ENCODE assay signal across 10 cellular contexts in the genomic region with DNA sequence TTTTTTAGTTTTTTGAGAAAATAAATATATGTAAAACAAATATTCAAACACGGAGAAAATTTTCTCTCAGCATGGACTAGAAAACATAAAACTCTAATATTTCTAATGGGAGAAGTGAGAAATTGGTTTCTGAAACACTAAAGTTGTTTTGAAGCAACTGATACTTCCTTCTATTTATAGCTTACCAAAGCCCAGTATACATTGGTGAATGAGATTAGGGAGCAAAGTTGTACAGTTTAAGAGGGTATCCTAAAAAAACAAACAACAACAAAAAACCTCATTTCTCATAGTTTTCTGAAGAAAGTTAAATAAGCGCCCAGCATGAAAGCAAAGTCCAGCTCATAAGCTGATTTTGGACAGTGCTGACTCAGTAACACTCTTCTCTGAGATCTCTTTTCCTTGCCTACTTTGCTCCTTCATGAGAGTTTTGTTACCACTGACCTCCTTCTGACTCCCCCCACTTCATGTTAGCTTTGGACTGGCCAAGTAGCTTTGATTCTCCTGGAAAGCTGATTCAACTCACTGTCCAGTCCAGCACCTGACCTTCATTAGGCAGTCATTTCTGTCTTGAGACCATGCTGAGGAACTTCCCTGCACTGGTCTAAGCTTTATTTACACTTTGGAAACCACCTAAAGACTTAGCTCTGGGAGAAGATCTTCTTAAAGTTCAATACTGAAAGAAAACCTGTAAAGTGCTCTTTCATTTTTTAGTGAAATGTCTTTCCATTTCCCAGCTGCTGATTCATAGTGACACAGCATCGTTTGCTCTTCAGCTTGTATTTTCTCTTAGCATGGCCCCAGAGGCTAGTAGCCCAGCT. TPM values are rescaled to one million over a fixed set of nuclear protein-coding genes. Genes with fewer than 3 reads are reported as not detected.
DNase-seq lines count a peak whose midpoint lies in the region; ATAC-seq and TF ChIP-seq lines count a peak whose summit lies in the region.
"Had no signal": no experiment of that assay in that cellular context is flagged by ENCODE, and none has a peak within 500 bp of the region (broad histone marks: within the 10 kb centered on the region; RNA-seq: fewer than 3 reads in every experiment).

No MANE protein-coding gene starts in this region.

- DNase-seq in activated naive CD4-positive, alpha-beta T cell treated with anti-CD3 and anti-CD28 coated beads for 36 hours = peak; percentile 42
- DNase-seq in activated naive CD4-positive, alpha-beta T cell (lab: John Stamatoyannopoulos, UW) = no peak
- DNase-seq in stromal cell of bone marrow (ENCODE audit: low read depth) (peak; percentile 25), mucosa of gallbladder (ENCODE audit: low spot score) (no peak), medulla oblongata (ENCODE audit: extremely low spot score) (no peak), T-cell (no peak)
- DNase-seq: NCI-H2081, T1000 had no signal

- no peak for TF ChIP-seq CTCF in Loucy (conservative IDR thresholded peaks at IDR 0.05; ENCODE audit: low read length)

- peak overlapping the region; percentile 43 for H3K9ac ChIP-seq in Loucy (ENCODE audit: low read depth, low read length, poor library complexity, severe bottlenecking)

- no peaks in the 10 kb centered on the region for H3K36me3 Mint-ChIP-seq in activated naive CD4-positive, alpha-beta T cell treated with anti-CD3 and anti-CD28 coated beads for 36 hours (ENCODE audit: low read depth)
- H3K36me3 Mint-ChIP-seq in T-cell = no peaks in the 10 kb centered on the region

- H4K20me1 ChIP-seq in Loucy (ENCODE audit: insufficient read depth, low read length, poor library complexity, severe bottlenecking) = no peaks in the 10 kb centered on the region

- peak overlapping the region; percentile 40 for H3K4me2 ChIP-seq in Loucy (ENCODE audit: low read depth, low read length, poor library complexity, severe bottlenecking)

- H3K27me3 ChIP-seq in Loucy (ENCODE audit: insufficient read depth, low read length, poor library complexity, severe bottlenecking) = no peaks in the 10 kb centered on the region

- peaks cover 13% of the 10 kb centered on the region for H3K4me1 ChIP-seq in Loucy (ENCODE audit: insufficient read depth, low read length, poor library complexity, severe bottlenecking)

- H3K9me3 Mint-ChIP-seq in activated naive CD4-positive, alpha-beta T cell treated with anti-CD3 and anti-CD28 coated beads for 36 hours = peaks cover 6% of the 10 kb centered on the region
- H3K9me3 Mint-ChIP-seq in T-cell = peaks cover 0 to 2% (median 0%) of the 10 kb centered on the region in 3 donors

- H3F3A ChIP-seq in Loucy (ENCODE audit: low read depth) = no peaks in the 10 kb centered on the region

- peak overlapping the region; percentile 83 for H3K27ac Mint-ChIP-seq in activated naive CD4-positive, alpha-beta T cell treated with anti-CD3 and anti-CD28 coated beads for 36 hours
- H3K27ac Mint-ChIP-seq in T-cell = no peak overlapping the region

- H3K4me3 ChIP-seq in Loucy (ENCODE audit: low read length, poor library complexity, severe bottlenecking) = no peak overlapping the region

- no peak overlapping the region for H3K4me3 Mint-ChIP-seq in activated naive CD4-positive, alpha-beta T cell treated with anti-CD3 and anti-CD28 coated beads for 36 hours
- H3K4me3 Mint-ChIP-seq in T-cell = no peak overlapping the region

- peaks cover 14% of the 10 kb centered on the region for H3K4me1 Mint-ChIP-seq in activated naive CD4-positive, alpha-beta T cell treated with anti-CD3 and anti-CD28 coated beads for 36 hours (ENCODE audit: low read depth)
- peaks cover 5 to 8% (median 8%) of the 10 kb centered on the region in 3 donors for H3K4me1 Mint-ChIP-seq in T-cell

- H3K9me3 ChIP-seq in Loucy (ENCODE audit: insufficient read depth, low read depth, low read length) = no peaks in the 10 kb centered on the region

- H3K27me3 Mint-ChIP-seq in activated naive CD4-positive, alpha-beta T cell treated with anti-CD3 and anti-CD28 coated beads for 36 hours (ENCODE audit: low read depth) = no peaks in the 10 kb centered on the region
- peaks cover 0 to 15% of the 10 kb centered on the region in 2 donors for H3K27me3 Mint-ChIP-seq in T-cell

- intact Hi-C loops in activated naive CD4-positive, alpha-beta T cell treated with anti-CD3 and anti-CD28 coated beads for 36 hours (cut with micrococcal nuclease) = loop anchor here (1.0 kb wide), 3 partner anchors 22 to 406 kb away; a partner anchor contains a TSS

- POLR2A ChIA-PET in T-cell (lab: Charles Lee) = interaction anchor here (0.6 kb wide), 3 partner anchors 13 to 24 kb away, joined by 3 to 9 read pairs (median 5); no protein-coding TSS in a partner anchor

- H3K36me3 ChIP-seq in Loucy (ENCODE audit: insufficient read depth, low read length) = no peaks in the 10 kb centered on the region

- H3K9me2 ChIP-seq in Loucy (replicated peaks; ENCODE audit: low read depth, low read length) = no peaks in the 10 kb centered on the region

- H3K79me2 ChIP-seq in Loucy (ENCODE audit: insufficient read depth, low read length) = no peaks in the 10 kb centered on the region

- ATAC-seq in HG02763 (IDR thresholded peaks at IDR 0.05; ENCODE audit: unreplicated experiment) (peak; percentile 90), T-cell (replicated peaks in 1 of 4) (no peak)

- CTCF ChIA-PET in activated naive CD4-positive, alpha-beta T cell treated with anti-CD3 and anti-CD28 coated beads for 36 hours (lab: Charles Lee) = interaction anchor here (1.3 kb wide), 1 partner anchor 157 kb away, joined by 6 read pairs; no protein-coding TSS in a partner anchor
- CTCF ChIA-PET in T-cell (lab: Charles Lee) = interaction anchor here (0.6 to 1.1 kb wide), 3 partner anchors 10 to 601 kb away, joined by 3 to 5 read pairs (median 3); no protein-coding TSS in a partner anchor

- H2AFZ ChIP-seq in Loucy (ENCODE audit: low read length) = peak overlapping the region; percentile 72

RNA-seq across cellular contexts. Expression of a gene that starts 21.8 kb away (rescaled TPM):
- 10 to 100 TPM; 61.9 to 63.3 TPM for total RNA-seq in activated naive CD4-positive, alpha-beta T cell treated with anti-CD3 and anti-CD28 coated beads for 36 hours
- total RNA-seq in mucosa of gallbladder (1.5 TPM), T-cell (10 to 100 TPM; 49.9 to 71.9 (median 67.4) TPM)

Comparison
In these comparisons a context has a peak if more than half of its experiments do, and no peak if none do; other contexts are left out.
1. DNase-seq: peak in activated naive CD4-positive, alpha-beta T cell treated with anti-CD3 and anti-CD28 coated beads for 36 hours (single experiment) and stromal cell of bone marrow (single experiment); none in activated naive CD4-positive, alpha-beta T cell (0 of 4), mucosa of gallbladder (single experiment), medulla oblongata (single experiment) and T-cell (0 of 34).
2. RNA of a gene that starts 21.8 kb away (total RNA-seq): 49.9 to 71.9 TPM in T-cell and 61.9 to 63.3 TPM in activated naive CD4-positive, alpha-beta T cell treated with anti-CD3 and anti-CD28 coated beads for 36 hours; 1.5 TPM in mucosa of gallbladder (single experiment); every median in the first group is over 10 times any median in the second.